In genomic region chr15:81897011-81897677, GRCh38 we compare ENCODE assay signal across 15 cellular contexts.
DNase-seq lines count a peak whose midpoint lies in the region; ATAC-seq and TF ChIP-seq lines count a peak whose summit lies in the region.
"Had no signal": no experiment of that assay in that cellular context is flagged by ENCODE, and none has a peak within 500 bp of the region (broad histone marks: within the 10 kb centered on the region; RNA-seq: fewer than 3 reads in every experiment).

No MANE protein-coding gene starts in this region.

- H3K4me1 Mint-ChIP-seq in osteocyte (ENCODE audit: unreplicated experiment), result peaks cover 53% of the 10 kb centered on the region
- H3K4me1 Mint-ChIP-seq in activated CD8-positive, alpha-beta memory T cell treated with anti-CD3 and anti-CD28 coated beads, Interleukin-2, amount 10 ng/mL, durations not matched to agents 7 days and 5 days, result no peaks in the 10 kb centered on the region
- no peaks in the 10 kb centered on the region for H3K4me1 Mint-ChIP-seq in stimulated activated memory B cell treated with anti-CD40 and anti-IgM and Interleukin-4, amounts not matched to agents 10 μg/mL and 1 μg/mL and 100 μg/mL, for 72 hours
- H3K4me1 Mint-ChIP-seq: naive B cell had no signal

- DNase-seq in ELR (ENCODE audit: low read depth) (peak; percentile 49), NCI-H69 (lab: John Stamatoyannopoulos, UW) (peak; percentile 28), dedifferentiated amniotic fluid mesenchymal stem cell (ENCODE audit: extremely low spot score) (peak; percentile 69), osteocyte (ENCODE audit: extremely low spot score, unreplicated experiment) (no peak), coronary artery (ENCODE audit: low spot score) (no peak)
- DNase-seq in activated CD8-positive, alpha-beta memory T cell treated with anti-CD3 and anti-CD28 coated beads, Interleukin-2, amount 10 ng/mL, durations not matched to agents 7 days and 5 days, result no peak
- DNase-seq: activated CD4-positive, alpha-beta T cell treated with anti-CD3 and anti-CD28 coated beads for 4 hours; foreskin melanocyte; kidney; naive B cell; NCI-H2081; right cardiac atrium; T-helper 1 cell had no signal

- ATAC-seq in GM21576 (IDR thresholded peaks at IDR 0.05; ENCODE audit: unreplicated experiment), result no peak
- ATAC-seq in activated CD8-positive, alpha-beta memory T cell treated with anti-CD3 and anti-CD28 coated beads, Interleukin-2, amount 10 ng/mL, durations not matched to agents 7 days and 5 days, result no peak
- no peak for ATAC-seq in stimulated activated memory B cell treated with anti-CD40 and anti-IgM and Interleukin-4, amounts not matched to agents 10 μg/mL and 1 μg/mL and 100 μg/mL, for 72 hours
- ATAC-seq: right cardiac atrium had no signal

- H3K36me3 Mint-ChIP-seq in osteocyte (ENCODE audit: unreplicated experiment), result no peaks in the 10 kb centered on the region
- no peaks in the 10 kb centered on the region for H3K36me3 Mint-ChIP-seq in activated CD8-positive, alpha-beta memory T cell treated with anti-CD3 and anti-CD28 coated beads, Interleukin-2, amount 10 ng/mL, durations not matched to agents 7 days and 5 days
- no peaks in the 10 kb centered on the region for H3K36me3 Mint-ChIP-seq in stimulated activated memory B cell treated with anti-CD40 and anti-IgM and Interleukin-4, amounts not matched to agents 10 μg/mL and 1 μg/mL and 100 μg/mL, for 72 hours
- H3K36me3 Mint-ChIP-seq: naive B cell had no signal

- no peak overlapping the region for H3K4me3 ChIP-seq in coronary artery

- TF ChIP-seq CTCF in osteocyte (IDR thresholded peaks at IDR 0.05) (no peak), coronary artery (IDR thresholded peaks at IDR 0.05) (no peak)

- peak overlapping the region; percentile 60 for H3K27ac Mint-ChIP-seq in osteocyte (ENCODE audit: unreplicated experiment)
- H3K27ac Mint-ChIP-seq in activated CD8-positive, alpha-beta memory T cell treated with anti-CD3 and anti-CD28 coated beads, Interleukin-2, amount 10 ng/mL, durations not matched to agents 7 days and 5 days, result no peak overlapping the region
- no peak overlapping the region for H3K27ac Mint-ChIP-seq in stimulated activated memory B cell treated with anti-CD40 and anti-IgM and Interleukin-4, amounts not matched to agents 10 μg/mL and 1 μg/mL and 100 μg/mL, for 72 hours
- H3K27ac Mint-ChIP-seq: naive B cell had no signal

- no peak overlapping the region for H3K27ac ChIP-seq in coronary artery

- CTCF ChIA-PET in activated CD8-positive, alpha-beta memory T cell treated with anti-CD3 and anti-CD28 coated beads, Interleukin-2, amount 10 ng/mL, durations not matched to agents 7 days and 5 days (lab: Charles Lee), result no interaction called here

- no peaks in the 10 kb centered on the region for H3K27me3 Mint-ChIP-seq in osteocyte (ENCODE audit: unreplicated experiment)
- H3K27me3 Mint-ChIP-seq in activated CD8-positive, alpha-beta memory T cell treated with anti-CD3 and anti-CD28 coated beads, Interleukin-2, amount 10 ng/mL, durations not matched to agents 7 days and 5 days, result no peaks in the 10 kb centered on the region
- H3K27me3 Mint-ChIP-seq in stimulated activated memory B cell treated with anti-CD40 and anti-IgM and Interleukin-4, amounts not matched to agents 10 μg/mL and 1 μg/mL and 100 μg/mL, for 72 hours, result no peaks in the 10 kb centered on the region

- H3K4me3 Mint-ChIP-seq in osteocyte (ENCODE audit: unreplicated experiment), result no peak overlapping the region
- no peak overlapping the region for H3K4me3 Mint-ChIP-seq in activated CD8-positive, alpha-beta memory T cell treated with anti-CD3 and anti-CD28 coated beads, Interleukin-2, amount 10 ng/mL, durations not matched to agents 7 days and 5 days
- H3K4me3 Mint-ChIP-seq in stimulated activated memory B cell treated with anti-CD40 and anti-IgM and Interleukin-4, amounts not matched to agents 10 μg/mL and 1 μg/mL and 100 μg/mL, for 72 hours, result no peak overlapping the region
- H3K4me3 Mint-ChIP-seq: naive B cell had no signal

- no peaks in the 10 kb centered on the region for H3K9me3 Mint-ChIP-seq in osteocyte (ENCODE audit: unreplicated experiment)
- no peaks in the 10 kb centered on the region for H3K9me3 Mint-ChIP-seq in activated CD8-positive, alpha-beta memory T cell treated with anti-CD3 and anti-CD28 coated beads, Interleukin-2, amount 10 ng/mL, durations not matched to agents 7 days and 5 days (ENCODE audit: low read depth)
- no peaks in the 10 kb centered on the region for H3K9me3 Mint-ChIP-seq in stimulated activated memory B cell treated with anti-CD40 and anti-IgM and Interleukin-4, amounts not matched to agents 10 μg/mL and 1 μg/mL and 100 μg/mL, for 72 hours

Comparison
In these comparisons a context has a peak if more than half of its experiments do, and no peak if none do; other contexts are left out.
1. DNase-seq: peak in ELR (single experiment), NCI-H69 (single experiment) and dedifferentiated amniotic fluid mesenchymal stem cell (single experiment); none in osteocyte (single experiment), activated CD8-positive, alpha-beta memory T cell treated with anti-CD3 and anti-CD28 coated beads, Interleukin-2, amount 10 ng/mL, durations not matched to agents 7 days and 5 days (single experiment) and coronary artery (single experiment).